In the genomic region with DNA sequence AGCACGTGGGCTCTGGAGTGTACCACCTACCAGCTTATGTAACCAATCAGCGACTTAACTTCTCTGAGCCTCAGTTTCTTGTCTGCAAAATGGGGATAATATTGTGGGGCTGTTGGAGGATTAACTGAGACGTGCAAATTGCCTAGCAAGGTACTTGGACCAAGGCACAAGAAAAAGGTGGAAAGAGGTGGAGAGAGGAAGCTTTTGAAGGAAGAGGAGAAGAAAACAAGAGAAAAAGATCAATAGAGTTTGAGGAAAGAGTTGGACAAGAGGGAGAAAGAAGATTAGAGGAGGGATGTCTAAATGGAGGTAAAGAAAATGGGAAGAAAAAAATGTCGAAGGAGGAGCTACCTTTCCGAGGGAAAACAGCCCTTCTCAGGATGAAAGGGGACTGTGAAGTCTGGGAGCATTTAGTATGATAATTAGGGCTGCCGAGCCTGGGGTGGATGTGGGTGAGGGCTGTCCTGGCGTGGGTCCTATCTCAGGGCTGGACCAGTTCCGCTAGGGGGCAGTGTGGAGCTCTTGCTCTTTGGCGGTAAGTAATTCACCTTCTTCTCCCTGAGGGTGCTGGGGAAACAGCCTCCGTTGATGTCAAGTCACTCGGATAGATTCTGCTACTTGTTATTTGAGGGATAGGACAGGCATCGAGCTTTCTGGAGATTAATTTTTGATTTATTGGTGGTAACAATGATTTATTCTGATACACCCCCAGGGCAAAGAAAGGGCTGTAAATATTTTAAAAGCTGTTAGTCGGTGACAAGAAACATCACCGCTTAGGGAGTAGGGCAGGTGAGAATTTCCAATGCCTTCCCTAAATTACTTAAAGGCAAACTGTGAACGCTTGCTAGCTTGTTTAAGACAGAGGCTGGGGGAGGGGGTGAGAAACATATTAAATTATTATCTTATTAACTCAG, we compare ENCODE assay signal across 8 cellular contexts.
DNase-seq lines count a peak whose midpoint lies in the region; ATAC-seq and TF ChIP-seq lines count a peak whose summit lies in the region.

No MANE protein-coding gene starts in this region.

- peak; percentile 91 for TF ChIP-seq CTCF in GM06990 (IDR thresholded peaks at IDR 0.05; ENCODE audit: insufficient read depth, low read length, poor library complexity, severe bottlenecking)

- 0 out of 2 replicates have a peak, but pooled peaks cover 3% of the 10 kb centered on the region for H3K27me3 ChIP-seq in GM06990 (replicated peaks; ENCODE audit: control insufficient read depth, insufficient read depth, low read length)

- H3K4me3 ChIP-seq in GM06990 (replicated peaks; ENCODE audit: low read depth, low read length): no peak overlapping the region

- DNase-seq in GM06990 (ENCODE audit: extremely low read depth, insufficient read length) (peak; percentile 21), NCI-H1092 (lab: John Stamatoyannopoulos, UW) (peak; percentile 44), T-helper 22 cell (ENCODE audit: low read depth) (peak; percentile 23), astrocyte of the hippocampus (ENCODE audit: low read depth, low spot score) (peak; percentile 58), iPS-NIHi7 (ENCODE audit: extremely low spot score) (peak; percentile 95)
- peak; percentile 64 to 84 (median 80) for DNase-seq in stimulated activated CD4-positive, alpha-beta T cell treated with anti-CD3 and anti-CD28 coated beads, Interleukin-12 subunit alpha, Interleukin-12 subunit beta, amount 100 ng/mL, for 48 hours (ENCODE audit: low read depth in 2 of 3, low spot score in 1 of 3)

- ATAC-seq in GM18502 (IDR thresholded peaks at IDR 0.05; ENCODE audit: poor library complexity, unreplicated experiment) (no peak), HG02970 (IDR thresholded peaks at IDR 0.05; ENCODE audit: low FRiP score, unreplicated experiment) (no peak)

- no peaks in the 10 kb centered on the region for H3K36me3 ChIP-seq in GM06990 (ENCODE audit: control insufficient read depth, insufficient read depth, low read length)

Comparison
In these comparisons a context has a peak if more than half of its experiments do, and no peak if none do; other contexts are left out.
1. DNase-seq: peak in every context shown above with its lines; median percentile 95 in iPS-NIHi7; 80 in stimulated activated CD4-positive, alpha-beta T cell treated with anti-CD3 and anti-CD28 coated beads, Interleukin-12 subunit alpha, Interleukin-12 subunit beta, amount 100 ng/mL, for 48 hours; 58 in astrocyte of the hippocampus; 44 in NCI-H1092; 23 in T-helper 22 cell; 21 in GM06990.